Comparison of ENCODE assay signal across 25 cellular contexts in genomic region chr5:76329346-76329745, GRCh38.
DNase-seq lines count a peak whose midpoint lies in the region; ATAC-seq and TF ChIP-seq lines count a peak whose summit lies in the region.
"Had no signal": no experiment of that assay in that cellular context is flagged by ENCODE, and none has a peak within 500 bp of the region (broad histone marks: within the 10 kb centered on the region; RNA-seq: fewer than 3 reads in every experiment).

No MANE protein-coding gene starts in this region.

- H3K9me3 Mint-ChIP-seq in CD4-positive, CD25-positive, alpha-beta regulatory T cell = peaks cover 0 to 1% (median 0%) of the 10 kb centered on the region in 7 donors
- peaks cover 0 to 3% (median 0%) of the 10 kb centered on the region in 8 donors for H3K9me3 Mint-ChIP-seq in CD4-positive, alpha-beta memory T cell
- no peaks in the 10 kb centered on the region for H3K9me3 Mint-ChIP-seq in natural killer cell

- no peak for ATAC-seq in CD4-positive, CD25-positive, alpha-beta regulatory T cell (ENCODE audit: low read depth in 2 of 2)
- ATAC-seq in T-helper 17 cell (no peak), natural killer cell (no peak), GM21447 (IDR thresholded peaks at IDR 0.05; ENCODE audit: unreplicated experiment) (no peak)
- ATAC-seq: A549, HepG2 had no signal

- no peaks in the 10 kb centered on the region for H3K36me3 Mint-ChIP-seq in CD4-positive, CD25-positive, alpha-beta regulatory T cell
- H3K36me3 Mint-ChIP-seq in CD4-positive, alpha-beta memory T cell = no peaks in the 10 kb centered on the region
- no peaks in the 10 kb centered on the region for H3K36me3 Mint-ChIP-seq in T-helper 17 cell (ENCODE audit: low read depth)
- no peaks in the 10 kb centered on the region for H3K36me3 Mint-ChIP-seq in natural killer cell

- peak overlapping the region in 2 of 4 donors; percentile 56 to 66 for H3K4me3 Mint-ChIP-seq in CD4-positive, CD25-positive, alpha-beta regulatory T cell
- H3K4me3 Mint-ChIP-seq in CD4-positive, alpha-beta memory T cell = peak overlapping the region in 3 of 8 donors; percentile 13 to 26 (median 26)
- H3K4me3 Mint-ChIP-seq in T-helper 17 cell = no peak overlapping the region
- H3K4me3 Mint-ChIP-seq in natural killer cell = no peak overlapping the region

- peaks cover 35 to 89% (median 70%) of the 10 kb centered on the region in 4 donors for H3K4me1 Mint-ChIP-seq in CD4-positive, CD25-positive, alpha-beta regulatory T cell
- peaks cover 74 to 96% (median 83%) of the 10 kb centered on the region in 4 donors for H3K4me1 Mint-ChIP-seq in CD4-positive, alpha-beta memory T cell
- H3K4me1 Mint-ChIP-seq in T-helper 17 cell = peaks cover 69% of the 10 kb centered on the region
- H3K4me1 Mint-ChIP-seq in natural killer cell = peaks cover 70 to 79% of the 10 kb centered on the region in 2 donors

- H3K27ac Mint-ChIP-seq in CD4-positive, CD25-positive, alpha-beta regulatory T cell = peak overlapping the region in 2 of 3 donors; percentile 23 to 73
- peak overlapping the region; percentile 25 to 92 (median 81) for H3K27ac Mint-ChIP-seq in CD4-positive, alpha-beta memory T cell
- peak overlapping the region; percentile 94 for H3K27ac Mint-ChIP-seq in T-helper 17 cell
- H3K27ac Mint-ChIP-seq in natural killer cell = peak overlapping the region; percentile 48 to 90

- H3K4me1 ChIP-seq in CD4-positive, CD25-positive, alpha-beta regulatory T cell (ENCODE audit: control insufficient read depth, insufficient read depth, low read length, poor library complexity, severe bottlenecking) = peaks cover 77% of the 10 kb centered on the region
- H3K4me1 ChIP-seq in CD4-positive, alpha-beta memory T cell (ENCODE audit: insufficient read depth, low read length) = peaks cover 92% of the 10 kb centered on the region
- H3K4me1 ChIP-seq: A549 had no signal

- no peak overlapping the region for H3K4me3 ChIP-seq in CD4-positive, CD25-positive, alpha-beta regulatory T cell (ENCODE audit: low read depth, low read length)
- H3K4me3 ChIP-seq in CD4-positive, alpha-beta memory T cell (ENCODE audit: low read length in 2 of 2) = no peak overlapping the region
- H3K4me3 ChIP-seq: A549; BLaER1 treated with 17β-estradiol and CSF1 and Interleukin-3, amounts not matched to agents 10 nM and 100 nM; GM23248 had no signal

- POLR2A ChIA-PET in CD4-positive, alpha-beta memory T cell (lab: Charles Lee; ENCODE audit: partially characterized antibody) = interaction anchor here (0.7 to 5.8 kb wide), 2 partner anchors 8 to 74 kb away, joined by 3 to 95 read pairs; partner anchors contain the start of gene IQGAP2

- TF ChIP-seq CTCF in natural killer cell (IDR thresholded peaks at IDR 0.05) = no peak

- CTCF ChIA-PET in CD4-positive, alpha-beta memory T cell (lab: Charles Lee; ENCODE audit: partially characterized antibody) = interaction anchor here (0.9 to 5.1 kb wide), 3 partner anchors 13 to 253 kb away, joined by 3 to 19 read pairs (median 3); no protein-coding TSS in a partner anchor

- no peaks in the 10 kb centered on the region for H3K36me3 ChIP-seq in CD4-positive, CD25-positive, alpha-beta regulatory T cell (ENCODE audit: control insufficient read depth, insufficient read depth, low read length)
- H3K36me3 ChIP-seq in CD4-positive, alpha-beta memory T cell (ENCODE audit: insufficient read depth, low read length) = no peaks in the 10 kb centered on the region
- H3K36me3 ChIP-seq: BLaER1 treated with 17β-estradiol and CSF1 and Interleukin-3, amounts not matched to agents 10 nM and 100 nM had no signal

- no peaks in the 10 kb centered on the region for H3K9me3 ChIP-seq in CD4-positive, CD25-positive, alpha-beta regulatory T cell (ENCODE audit: control insufficient read depth in 2 of 2, low read length in 2 of 2)
- no peaks in the 10 kb centered on the region for H3K9me3 ChIP-seq in CD4-positive, alpha-beta memory T cell (ENCODE audit: control insufficient read depth in 1 of 2, low read length in 2 of 2)
- no peaks in the 10 kb centered on the region for H3K9me3 ChIP-seq in T-helper 17 cell (ENCODE audit: control insufficient read depth, low read length, poor library complexity, severe bottlenecking)
- H3K9me3 ChIP-seq: A549 had no signal

- peaks cover 5% of the 10 kb centered on the region for H3K27me3 Mint-ChIP-seq in CD4-positive, CD25-positive, alpha-beta regulatory T cell
- H3K27me3 Mint-ChIP-seq in CD4-positive, alpha-beta memory T cell = no peaks in the 10 kb centered on the region
- H3K27me3 Mint-ChIP-seq in T-helper 17 cell (no peaks in the 10 kb centered on the region), natural killer cell (ENCODE audit: low read depth in 2 of 2) (no peaks in the 10 kb centered on the region)

- H3K27me3 ChIP-seq in CD4-positive, CD25-positive, alpha-beta regulatory T cell (ENCODE audit: control insufficient read depth, insufficient read depth, low read length) = no peaks in the 10 kb centered on the region
- H3K27me3 ChIP-seq in CD4-positive, alpha-beta memory T cell (ENCODE audit: insufficient read depth, low read length) = no peaks in the 10 kb centered on the region
- H3K27me3 ChIP-seq: BLaER1 treated with 17β-estradiol and CSF1 and Interleukin-3, amounts not matched to agents 10 nM and 100 nM had no signal

- no peak for DNase-seq in CD4-positive, CD25-positive, alpha-beta regulatory T cell
- DNase-seq in CD4-positive, alpha-beta memory T cell = no peak
- DNase-seq in T-helper 17 cell (no peak), natural killer cell (no peak), T-helper 9 cell (no peak), NCI-H2029 treated with DMSO at 0.1 percent for 48 hours (lab: John Stamatoyannopoulos, UW) (no peak)
- DNase-seq: AML-193, DMS153, DND-41, GM23248, H7, Kasumi-1, MV-4-11, NCI-H1105, NCI-H1436 treated with DMSO at 0.1 percent for 48 hours, NCI-H187 treated with DMSO at 0.1 percent for 48 hours, NCI-H446, NCI-H524 treated with DMSO at 0.1 percent for 48 hours, NCI-H774, SHP77 had no signal

- no peak overlapping the region for H3K27ac ChIP-seq in CD4-positive, CD25-positive, alpha-beta regulatory T cell (ENCODE audit: insufficient read depth, low read length, poor library complexity, severe bottlenecking)
- H3K27ac ChIP-seq in CD4-positive, alpha-beta memory T cell (ENCODE audit: low read depth, low read length) = no peak overlapping the region
- H3K27ac ChIP-seq: A549; BLaER1 treated with 17β-estradiol and CSF1 and Interleukin-3, amounts not matched to agents 10 nM and 100 nM; GM23248; RWPE1 had no signal

- intact Hi-C loops in CD4-positive, alpha-beta memory T cell (cut with micrococcal nuclease) = loop anchor here (5.0 kb wide), 1 partner anchor 143 kb away; no protein-coding TSS in a partner anchor
- intact Hi-C loops in natural killer cell (cut with micrococcal nuclease) = loop anchor here (5.0 kb wide), 2 partner anchors 73 to 218 kb away; partner anchors contain the start of gene IQGAP2
